Comparison of ENCODE assay signal across 1 cellular context in the genomic region with DNA sequence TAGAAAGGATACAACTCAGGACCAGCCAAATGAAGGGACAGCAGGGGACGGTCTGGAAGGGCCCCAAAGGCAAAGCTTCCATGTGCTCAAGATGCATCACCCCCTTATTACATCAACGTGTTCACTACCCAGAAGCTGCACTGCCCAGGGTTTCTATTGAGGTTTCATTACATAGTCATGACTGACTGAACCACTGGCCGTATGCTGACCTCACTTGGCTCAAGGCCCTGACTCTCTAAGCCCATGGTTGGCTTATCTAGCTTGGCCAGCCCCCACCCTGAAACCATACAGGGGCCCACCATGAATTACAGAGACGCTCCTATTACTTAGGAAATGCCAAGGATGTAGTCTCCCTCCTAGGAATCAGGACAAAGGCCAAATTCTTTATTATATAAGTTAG.
TF ChIP-seq lines count a peak whose summit lies in the region.

No MANE protein-coding gene starts in this region.

TF ChIP-seq in SK-N-SH treated with all-trans-retinoic acid at 6 μM for 48 hours, 23 proteins besides CTCF, POLR2A, EP300 and RAD21 (continued from another document):
- TF ChIP-seq, protein P1, sequence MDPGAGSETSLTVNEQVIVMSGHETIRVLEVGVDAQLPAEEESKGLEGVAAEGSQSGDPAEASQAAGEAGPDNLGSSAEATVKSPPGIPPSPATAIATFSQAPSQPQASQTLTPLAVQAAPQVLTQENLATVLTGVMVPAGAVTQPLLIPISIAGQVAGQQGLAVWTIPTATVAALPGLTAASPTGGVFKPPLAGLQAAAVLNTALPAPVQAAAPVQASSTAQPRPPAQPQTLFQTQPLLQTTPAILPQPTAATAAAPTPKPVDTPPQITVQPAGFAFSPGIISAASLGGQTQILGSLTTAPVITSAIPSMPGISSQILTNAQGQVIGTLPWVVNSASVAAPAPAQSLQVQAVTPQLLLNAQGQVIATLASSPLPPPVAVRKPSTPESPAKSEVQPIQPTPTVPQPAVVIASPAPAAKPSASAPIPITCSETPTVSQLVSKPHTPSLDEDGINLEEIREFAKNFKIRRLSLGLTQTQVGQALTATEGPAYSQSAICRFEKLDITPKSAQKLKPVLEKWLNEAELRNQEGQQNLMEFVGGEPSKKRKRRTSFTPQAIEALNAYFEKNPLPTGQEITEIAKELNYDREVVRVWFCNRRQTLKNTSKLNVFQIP (CRISPR knock-in tag; IDR thresholded peaks at IDR 0.05; ENCODE audit: borderline replicate concordance, low read depth): no peak
- TF ChIP-seq BACH2 (CRISPR knock-in tag; IDR thresholded peaks at IDR 0.05; ENCODE audit: borderline replicate concordance): no peak
- no peak for TF ChIP-seq PPARA (CRISPR knock-in tag; IDR thresholded peaks at IDR 0.05; ENCODE audit: borderline replicate concordance)
- TF ChIP-seq ZNF8 (CRISPR knock-in tag; IDR thresholded peaks at IDR 0.05): no peak
- TF ChIP-seq, protein P2, sequence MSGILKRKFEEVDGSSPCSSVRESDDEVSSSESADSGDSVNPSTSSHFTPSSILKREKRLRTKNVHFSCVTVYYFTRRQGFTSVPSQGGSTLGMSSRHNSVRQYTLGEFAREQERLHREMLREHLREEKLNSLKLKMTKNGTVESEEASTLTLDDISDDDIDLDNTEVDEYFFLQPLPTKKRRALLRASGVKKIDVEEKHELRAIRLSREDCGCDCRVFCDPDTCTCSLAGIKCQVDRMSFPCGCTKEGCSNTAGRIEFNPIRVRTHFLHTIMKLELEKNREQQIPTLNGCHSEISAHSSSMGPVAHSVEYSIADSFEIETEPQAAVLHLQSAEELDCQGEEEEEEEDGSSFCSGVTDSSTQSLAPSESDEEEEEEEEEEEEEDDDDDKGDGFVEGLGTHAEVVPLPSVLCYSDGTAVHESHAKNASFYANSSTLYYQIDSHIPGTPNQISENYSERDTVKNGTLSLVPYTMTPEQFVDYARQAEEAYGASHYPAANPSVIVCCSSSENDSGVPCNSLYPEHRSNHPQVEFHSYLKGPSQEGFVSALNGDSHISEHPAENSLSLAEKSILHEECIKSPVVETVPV (CRISPR knock-in tag; IDR thresholded peaks at IDR 0.05): no peak
- no peak for TF ChIP-seq ZNF565 (CRISPR knock-in tag; conservative IDR thresholded peaks at IDR 0.05; ENCODE audit: low read depth)
- TF ChIP-seq, protein P3, sequence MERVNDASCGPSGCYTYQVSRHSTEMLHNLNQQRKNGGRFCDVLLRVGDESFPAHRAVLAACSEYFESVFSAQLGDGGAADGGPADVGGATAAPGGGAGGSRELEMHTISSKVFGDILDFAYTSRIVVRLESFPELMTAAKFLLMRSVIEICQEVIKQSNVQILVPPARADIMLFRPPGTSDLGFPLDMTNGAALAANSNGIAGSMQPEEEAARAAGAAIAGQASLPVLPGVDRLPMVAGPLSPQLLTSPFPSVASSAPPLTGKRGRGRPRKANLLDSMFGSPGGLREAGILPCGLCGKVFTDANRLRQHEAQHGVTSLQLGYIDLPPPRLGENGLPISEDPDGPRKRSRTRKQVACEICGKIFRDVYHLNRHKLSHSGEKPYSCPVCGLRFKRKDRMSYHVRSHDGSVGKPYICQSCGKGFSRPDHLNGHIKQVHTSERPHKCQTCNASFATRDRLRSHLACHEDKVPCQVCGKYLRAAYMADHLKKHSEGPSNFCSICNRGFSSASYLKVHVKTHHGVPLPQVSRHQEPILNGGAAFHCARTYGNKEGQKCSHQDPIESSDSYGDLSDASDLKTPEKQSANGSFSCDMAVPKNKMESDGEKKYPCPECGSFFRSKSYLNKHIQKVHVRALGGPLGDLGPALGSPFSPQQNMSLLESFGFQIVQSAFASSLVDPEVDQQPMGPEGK (CRISPR knock-in tag; IDR thresholded peaks at IDR 0.05; ENCODE audit: borderline replicate concordance): no peak
- no peak for TF ChIP-seq ZFP30 (CRISPR knock-in tag; IDR thresholded peaks at IDR 0.05)
- no peak for TF ChIP-seq OSR1 (CRISPR knock-in tag; IDR thresholded peaks at IDR 0.05)
- no peak for TF ChIP-seq ISL1 (CRISPR knock-in tag; IDR thresholded peaks at IDR 0.05)
- no peak for TF ChIP-seq ZFP3 (CRISPR knock-in tag; IDR thresholded peaks at IDR 0.05)
